Comparison of ENCODE assay signal across 25 cellular contexts in the genomic region with DNA sequence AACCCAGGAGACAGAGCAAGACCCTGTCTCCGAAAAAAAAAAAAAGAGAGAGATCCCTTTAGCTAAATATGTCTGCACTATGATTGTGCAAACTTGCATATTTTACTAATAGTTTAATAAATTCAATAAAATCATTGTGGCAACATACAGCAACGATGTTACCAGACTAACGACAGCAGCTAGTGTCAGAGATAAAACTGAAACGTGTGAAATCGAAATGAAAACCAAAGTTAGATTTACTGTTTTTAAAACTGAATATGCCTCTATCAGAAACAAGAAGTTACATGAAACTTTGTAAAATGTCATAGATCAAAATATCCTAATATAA. TPM values are rescaled to one million over a fixed set of nuclear protein-coding genes. Genes with fewer than 3 reads are reported as not detected.
DNase-seq lines count a peak whose midpoint lies in the region; FAIRE-seq and TF ChIP-seq lines count a peak whose summit lies in the region.
"Had no signal": no experiment of that assay in that cellular context is flagged by ENCODE, and none has a peak within 500 bp of the region (broad histone marks: within the 10 kb centered on the region; RNA-seq: fewer than 3 reads in every experiment).

No MANE protein-coding gene starts in this region.

- H3K4me3 Mint-ChIP-seq in activated CD4-positive, alpha-beta T cell treated with anti-CD3 and anti-CD28 coated beads, Interleukin-2, amount 10 ng/mL, durations not matched to agents 24 days and 14 days, result peak overlapping the region; percentile 72
- H3K4me3 Mint-ChIP-seq: H9 had no signal

- FAIRE-seq in small intestine (lab: Jason Lieb, UNC), result peak; percentile 23
- FAIRE-seq in urothelium cell line (lab: Jason Lieb, UNC), result no peak
- FAIRE-seq: A204.1 had no signal

- H3K4me1 ChIP-seq in colonic mucosa, result no peaks in the 10 kb centered on the region
- H3K4me1 ChIP-seq in small intestine (ENCODE audit: control insufficient read depth in 2 of 2, insufficient read depth in 1 of 2, low read depth in 1 of 2, low read length in 1 of 2), result no peaks in the 10 kb centered on the region
- H3K4me1 ChIP-seq: body of pancreas, gastroesophageal sphincter, left ventricle myocardium inferior, parathyroid adenoma had no signal

- H3K9ac ChIP-seq in colonic mucosa (ENCODE audit: low read depth in 2 of 2, low read length in 2 of 2), result no peak overlapping the region
- H3K9ac ChIP-seq: parathyroid adenoma had no signal

- CTCF ChIA-PET in RWPE1 (lab: Yijun Ruan, JAX), result interaction anchor here (0.6 to 1.4 kb wide), 3 partner anchors 9 to 45 kb away, joined by 3 to 5 read pairs (median 4); no protein-coding TSS in a partner anchor

- H3K4me3 ChIP-seq in colonic mucosa (no peak overlapping the region), small intestine (ENCODE audit: low read depth in 1 of 2, low read length in 2 of 2) (no peak overlapping the region), lower leg skin (ENCODE audit: low read depth, poor library complexity, severe bottlenecking) (no peak overlapping the region)
- H3K4me3 ChIP-seq: body of pancreas, coronary artery, gastroesophageal sphincter, left ventricle myocardium inferior, thoracic aorta had no signal

- H3K27me3 ChIP-seq in colonic mucosa (no peaks in the 10 kb centered on the region), small intestine (ENCODE audit: control insufficient read depth in 2 of 2, insufficient read depth in 2 of 2, low read length in 2 of 2) (no peaks in the 10 kb centered on the region)
- H3K27me3 ChIP-seq: body of pancreas, gastroesophageal sphincter had no signal

- peak overlapping the region; percentile 89 for H3K27ac Mint-ChIP-seq in activated CD4-positive, alpha-beta T cell treated with anti-CD3 and anti-CD28 coated beads, Interleukin-2, amount 10 ng/mL, durations not matched to agents 24 days and 14 days

- no peak for DNase-seq in activated CD4-positive, alpha-beta T cell treated with anti-CD3 and anti-CD28 coated beads, Interleukin-2, amount 10 ng/mL, durations not matched to agents 24 days and 14 days
- DNase-seq in activated CD4-positive, alpha-beta T cell treated with anti-CD3 and anti-CD28 coated beads, Interleukin-2, amount 50 U/mL, for 1 hour, result no peak
- DNase-seq in RWPE1 (ENCODE audit: low spot score) (no peak), colonic mucosa (no peak), small intestine (no peak), GF-D8 (lab: John Stamatoyannopoulos, UW) (no peak), urothelium cell line (ENCODE audit: low spot score) (no peak), lower leg skin (ENCODE audit: low spot score in 2 of 2) (no peak)
- DNase-seq: activated gamma-delta T cell; body of pancreas; DND-41; H9; left ventricle myocardium inferior; NCI-H1092 treated with DMSO at 0.1 percent for 48 hours; NCI-H526 treated with DMSO at 0.1 percent for 48 hours; OCI-M1; stimulated activated CD4-positive, alpha-beta T cell treated with anti-CD3 and anti-CD28 coated beads, Interleukin-4, amount 100 ng/mL, for 4 hours had no signal

- WGBS in small intestine, 3 donors, result 76 to 81% (median 78%) methylated on average over 5 of the region's 5 CpGs
- 56 to 57% methylated on average over 5 of the region's 5 CpGs for WGBS in lower leg skin, 2 donors

- no peak for TF ChIP-seq CTCF in RWPE1 (conservative IDR thresholded peaks at IDR 0.05; ENCODE audit: low read depth)
- no peak for TF ChIP-seq CTCF in colonic mucosa (IDR thresholded peaks at IDR 0.05)
- no peak for TF ChIP-seq CTCF in lower leg skin (IDR thresholded peaks at IDR 0.05)

- H3K27ac ChIP-seq in RWPE1 (peak overlapping the region; percentile 95), colonic mucosa (peak overlapping the region; percentile 14), small intestine (ENCODE audit: low read depth in 1 of 2, low read length in 1 of 2) (peak overlapping the region; percentile 71)
- H3K27ac ChIP-seq: body of pancreas, C4-2B, coronary artery, gastroesophageal sphincter, left ventricle myocardium inferior, parathyroid adenoma, thoracic aorta had no signal

- intact Hi-C loops in activated CD4-positive, alpha-beta T cell treated with anti-CD3 and anti-CD28 coated beads, Interleukin-2, amount 10 ng/mL, durations not matched to agents 24 days and 14 days (cut with micrococcal nuclease), result loop anchor here (10.0 kb wide), 1 partner anchor 434 kb away; a partner anchor contains a TSS
- intact Hi-C loops in colonic mucosa (cut with DNase I), result no loop called here
- intact Hi-C loops in lower leg skin (cut with DNase I; ENCODE audit: low total_unique reads), result no loop called here

- POLR2A ChIA-PET in RWPE1 (lab: Yijun Ruan, JAX; ENCODE audit: low non-redundant PET), result no interaction called here

- H3K4me1 Mint-ChIP-seq in activated CD4-positive, alpha-beta T cell treated with anti-CD3 and anti-CD28 coated beads, Interleukin-2, amount 10 ng/mL, durations not matched to agents 24 days and 14 days, result peaks cover 74% of the 10 kb centered on the region

- peaks cover 28% of the 10 kb centered on the region for H3K36me3 Mint-ChIP-seq in activated CD4-positive, alpha-beta T cell treated with anti-CD3 and anti-CD28 coated beads, Interleukin-2, amount 10 ng/mL, durations not matched to agents 24 days and 14 days (ENCODE audit: low read depth)

- peaks cover 9% of the 10 kb centered on the region for H3K9me3 Mint-ChIP-seq in activated CD4-positive, alpha-beta T cell treated with anti-CD3 and anti-CD28 coated beads, Interleukin-2, amount 10 ng/mL, durations not matched to agents 24 days and 14 days
- H3K9me3 Mint-ChIP-seq: H9 had no signal

- H3K36me3 ChIP-seq in colonic mucosa (no peaks in the 10 kb centered on the region), small intestine (ENCODE audit: control insufficient read depth in 2 of 2, insufficient read depth in 2 of 2, low read length in 2 of 2) (no peaks in the 10 kb centered on the region)
- H3K36me3 ChIP-seq: gastroesophageal sphincter, left ventricle myocardium inferior, thoracic aorta had no signal

- H3K27me3 Mint-ChIP-seq in activated CD4-positive, alpha-beta T cell treated with anti-CD3 and anti-CD28 coated beads, Interleukin-2, amount 10 ng/mL, durations not matched to agents 24 days and 14 days, result no peaks in the 10 kb centered on the region

- TF ChIP-seq POLR2A in lower leg skin (IDR thresholded peaks at IDR 0.05), result no peak

- H3K9me3 ChIP-seq in colonic mucosa (no peaks in the 10 kb centered on the region), small intestine (ENCODE audit: control insufficient read depth, low read depth) (no peaks in the 10 kb centered on the region)
- H3K9me3 ChIP-seq: body of pancreas, gastroesophageal sphincter had no signal

RNA-seq across cellular contexts. Expression of a gene that starts 54.9 kb away (rescaled TPM):
- total RNA-seq in activated CD4-positive, alpha-beta T cell treated with anti-CD3 and anti-CD28 coated beads, Interleukin-2, amount 10 ng/mL, durations not matched to agents 24 days and 14 days, result 500 and 501 TPM in 2 replicates
- total RNA-seq in colonic mucosa (1 to 10 TPM; 2.9 to 3.8 TPM), lower leg skin (1 to 10 TPM in 2 of 4 donors, under 1 TPM in 1, not detected in 1; 0.78 to 1.1 (median 1.1) TPM)
- polyA plus RNA-seq in small intestine, result 10 to 100 TPM in 1 of 3 donors, 1 to 10 TPM in 2; 3.9 to 14.9 (median 6.3) TPM
- total RNA-seq: H9, myocyte, SK-MEL-5 had no signal

Comparison
In these comparisons a context has a peak if more than half of its experiments do, and no peak if none do; other contexts are left out.
1. H3K27ac ChIP-seq: peak in every context shown above with its lines; median percentile 95 in RWPE1; 71 in small intestine; 14 in colonic mucosa.
2. RNA of a gene that starts 54.9 kb away (total RNA-seq): 500 to 501 TPM in activated CD4-positive, alpha-beta T cell treated with anti-CD3 and anti-CD28 coated beads, Interleukin-2, amount 10 ng/mL, durations not matched to agents 24 days and 14 days; 2.9 to 3.8 TPM in colonic mucosa and 0.78 to 1.1 TPM in lower leg skin; every median in the first group is over 100 times any median in the second.